In genomic region chr1:182197555-182197954, GRCh38 we compare ENCODE assay signal across 1 cellular context.
TF ChIP-seq lines count a peak whose summit lies in the region.

No MANE protein-coding gene starts in this region.

TF ChIP-seq in SK-N-SH treated with all-trans-retinoic acid at 6 μM for 48 hours, 23 proteins besides CTCF, POLR2A, EP300 and RAD21 (continued from another document):
- TF ChIP-seq PATZ1 (CRISPR knock-in tag; IDR thresholded peaks at IDR 0.05; ENCODE audit: borderline replicate concordance) = no peak
- TF ChIP-seq SNAI2 (CRISPR knock-in tag; IDR thresholded peaks at IDR 0.05) = no peak
